ENCODE assay signal across 12 cellular contexts in genomic region chr6:75437451-75438185, GRCh38. TPM values are rescaled to one million over a fixed set of nuclear protein-coding genes. Genes with fewer than 3 reads are reported as not detected.
DNase-seq lines count a peak whose midpoint lies in the region; ATAC-seq and TF ChIP-seq lines count a peak whose summit lies in the region.
"Had no signal": no experiment of that assay in that cellular context is flagged by ENCODE, and none has a peak within 500 bp of the region (broad histone marks: within the 10 kb centered on the region; RNA-seq: fewer than 3 reads in every experiment).

No MANE protein-coding gene starts in this region.

- H3K18ac ChIP-seq in mesendoderm (ENCODE audit: low read length), result no peak overlapping the region

- WGBS in esophagus muscularis mucosa, result 47% methylated on average over 6 of the region's 6 CpGs
- WGBS in mesendoderm (ENCODE audit: extremely low coverage, insufficient coverage, low lambda C conversion rate), result 100% methylated on average over 1 of the region's 6 CpGs

- H3K9me3 ChIP-seq in esophagus muscularis mucosa, result no peaks in the 10 kb centered on the region
- no peaks in the 10 kb centered on the region for H3K9me3 ChIP-seq in upper lobe of right lung
- H3K9me3 ChIP-seq: SJCRH30 had no signal

- TF ChIP-seq POLR2A in esophagus muscularis mucosa (IDR thresholded peaks at IDR 0.05; ENCODE audit: low read depth), result no peak

- TF ChIP-seq CTCF in esophagus muscularis mucosa (IDR thresholded peaks at IDR 0.05), result no peak
- TF ChIP-seq CTCF in upper lobe of right lung (IDR thresholded peaks at IDR 0.05), result no peak

- DNase-seq in NCI-H226 (peak; percentile 41), esophagus muscularis mucosa (ENCODE audit: extremely low spot score) (no peak), mesendoderm (peak; percentile 42), upper lobe of right lung (no peak), GM19238 (ENCODE audit: insufficient read length, low spot score) (no peak), CD1c-positive myeloid dendritic cell (ENCODE audit: extremely low spot score) (no peak), HK-2 (ENCODE audit: unreplicated experiment) (no peak)
- DNase-seq: activated CD4-positive, alpha-beta T cell treated with anti-CD3 and anti-CD28 coated beads, Interleukin-2, amount 10 ng/mL, durations not matched to agents 24 days and 14 days; KBM-7; NCI-H345; SJCRH30 had no signal

- no peaks in the 10 kb centered on the region for H3K79me2 ChIP-seq in mesendoderm (ENCODE audit: control insufficient read depth, insufficient read depth, low read length)

- intact Hi-C loops in esophagus muscularis mucosa (cut with DNase I) (no loop called here), upper lobe of right lung (cut with DNase I) (no loop called here)

- H3K4me1 ChIP-seq in esophagus muscularis mucosa, result peaks cover 37 to 43% (median 42%) of the 10 kb centered on the region in 4 donors
- H3K4me1 ChIP-seq in mesendoderm (ENCODE audit: control insufficient read depth, low read depth, low read length), result no peaks in the 10 kb centered on the region
- H3K4me1 ChIP-seq in upper lobe of right lung, result peaks cover 14% of the 10 kb centered on the region
- H3K4me1 ChIP-seq: SJCRH30 had no signal

- H2BK15ac ChIP-seq in mesendoderm (replicated peaks; ENCODE audit: low read depth), result no peak overlapping the region

- H3K4me2 ChIP-seq in mesendoderm (ENCODE audit: low read length), result no peak overlapping the region

- no peak overlapping the region for H3K56ac ChIP-seq in mesendoderm (ENCODE audit: low read length)

- H3K27me3 ChIP-seq in esophagus muscularis mucosa, result no peaks in the 10 kb centered on the region
- no peaks in the 10 kb centered on the region for H3K27me3 ChIP-seq in mesendoderm (ENCODE audit: insufficient read depth, low read length, poor library complexity)
- no peaks in the 10 kb centered on the region for H3K27me3 ChIP-seq in upper lobe of right lung
- H3K27me3 ChIP-seq: SJCRH30 had no signal

- H3K36me3 ChIP-seq in esophagus muscularis mucosa (no peaks in the 10 kb centered on the region), mesendoderm (ENCODE audit: control insufficient read depth, insufficient read depth, low read length) (no peaks in the 10 kb centered on the region), upper lobe of right lung (no peaks in the 10 kb centered on the region)
- H3K36me3 ChIP-seq: SJCRH30 had no signal

- no peak overlapping the region for H2AK5ac ChIP-seq in mesendoderm (ENCODE audit: low read length)

- H2BK5ac ChIP-seq in mesendoderm (ENCODE audit: low read length), result no peak overlapping the region

- H3K4ac ChIP-seq in mesendoderm (ENCODE audit: low read depth, low read length), result no peak overlapping the region

- ATAC-seq in upper lobe of right lung, result peak; percentile 42
- ATAC-seq in HG03280 (IDR thresholded peaks at IDR 0.05; ENCODE audit: unreplicated experiment), result no peak

- H2BK120ac ChIP-seq in mesendoderm (ENCODE audit: low read depth, low read length), result no peak overlapping the region

- TF ChIP-seq EP300 in esophagus muscularis mucosa (IDR thresholded peaks at IDR 0.05), result no peak

- H4K8ac ChIP-seq in mesendoderm (ENCODE audit: low read depth, low read length), result no peak overlapping the region

- H3K9ac ChIP-seq in mesendoderm (ENCODE audit: low read length), result no peak overlapping the region

- H3K27ac ChIP-seq in esophagus muscularis mucosa (replicated peaks in 1 of 4), result peak overlapping the region; percentile 72 to 80 (median 78)
- no peak overlapping the region for H3K27ac ChIP-seq in mesendoderm (ENCODE audit: low read depth, low read length)
- peak overlapping the region; percentile 45 for H3K27ac ChIP-seq in upper lobe of right lung
- H3K27ac ChIP-seq: SJCRH30 had no signal

- H3K23ac ChIP-seq in mesendoderm (ENCODE audit: low read length), result no peak overlapping the region

- H3K79me1 ChIP-seq in mesendoderm (ENCODE audit: low read length), result no peaks in the 10 kb centered on the region

- H4K5ac ChIP-seq in mesendoderm (ENCODE audit: low read length), result no peak overlapping the region

- H3K4me3 ChIP-seq in esophagus muscularis mucosa, result peak overlapping the region; percentile 1 to 35 (median 18)
- no peak overlapping the region for H3K4me3 ChIP-seq in mesendoderm (ENCODE audit: low read length)
- no peak overlapping the region for H3K4me3 ChIP-seq in upper lobe of right lung
- H3K4me3 ChIP-seq: SJCRH30 had no signal

RNA-seq across cellular contexts. Expression of gene FILIP1, which starts 56.0 kb away (rescaled TPM):
- total RNA-seq in esophagus muscularis mucosa (10 to 100 TPM; 41.7 to 53.3 (median 48.4) TPM), upper lobe of right lung (21.6 TPM)
- 2.2 TPM for polyA plus RNA-seq in mesendoderm (2013, experiment 1 of 2)
- polyA plus RNA-seq in mesendoderm (2013, experiment 2 of 2), result 2.4 TPM
- total RNA-seq: activated CD4-positive, alpha-beta T cell treated with anti-CD3 and anti-CD28 coated beads, Interleukin-2, amount 10 ng/mL, durations not matched to agents 24 days and 14 days had no signal

Comparison
In these comparisons a context has a peak if more than half of its experiments do, and no peak if none do; other contexts are left out.
1. DNase-seq: peak in NCI-H226 (single experiment) and mesendoderm (single experiment); none in esophagus muscularis mucosa (single experiment), upper lobe of right lung (single experiment), GM19238 (single experiment), CD1c-positive myeloid dendritic cell (single experiment) and HK-2 (single experiment).
2. H3K4me3 ChIP-seq: peak in esophagus muscularis mucosa (4 of 4); none in mesendoderm (single experiment) and upper lobe of right lung (single experiment).